In the genomic region with DNA sequence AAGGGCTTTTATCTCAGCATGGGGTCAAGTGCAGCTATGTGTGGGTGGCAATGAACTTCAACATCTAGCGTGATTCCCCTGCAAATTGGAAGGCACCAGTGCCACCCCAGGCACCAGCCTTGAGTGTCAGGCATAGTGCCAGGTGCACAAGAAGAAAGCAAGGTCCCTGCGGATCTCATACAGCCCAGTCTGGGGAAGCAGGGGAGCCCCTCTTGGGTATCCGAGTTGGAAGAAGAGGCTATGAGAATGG, we compare ENCODE assay signal across 8 cellular contexts.
A peak's percentile ranks its signal among the peaks of the same experiment; 100 is the strongest.
DNase-seq lines count a peak whose midpoint lies in the region; ATAC-seq and TF ChIP-seq lines count a peak whose summit lies in the region.

No MANE protein-coding gene starts in this region.

- no peak for TF ChIP-seq EP300 in SK-N-SH (IDR thresholded peaks at IDR 0.05; ENCODE audit: borderline replicate concordance in 1 of 2, low read depth in 1 of 2, low read length in 1 of 2)

- no peak for TF ChIP-seq RAD21 in SK-N-SH (IDR thresholded peaks at IDR 0.05; ENCODE audit: low read length)

- no peaks in the 10 kb centered on the region for H3F3A ChIP-seq in SK-N-SH (replicated peaks; ENCODE audit: insufficient read depth)

- 12% methylated on average over 3 of the region's 3 CpGs for WGBS in SK-N-SH (ENCODE audit: low lambda C conversion rate)

- DNase-seq in SK-N-SH (no peak), kidney epithelial cell (ENCODE audit: low read depth) (no peak), left lobe of liver (ENCODE audit: low spot score) (no peak), NAMALWA (ENCODE audit: low spot score) (no peak)
- DNase-seq in activated naive CD8-positive, alpha-beta T cell treated with anti-CD3 and anti-CD28 coated beads for 36 hours, result no peak

- H3K27me3 ChIP-seq in SK-N-SH (ENCODE audit: insufficient read depth) (no peaks in the 10 kb centered on the region), kidney epithelial cell (ENCODE audit: control insufficient read depth, insufficient read depth, low read length) (peaks cover 10% of the 10 kb centered on the region), subcutaneous abdominal adipose tissue (ENCODE audit: control insufficient read depth in 5 of 5, insufficient read depth in 4 of 5, low read length in 5 of 5) (no peaks in the 10 kb centered on the region)

- H3K4me3 ChIP-seq in SK-N-SH (ENCODE audit: low read depth in 2 of 2, low read length in 1 of 2) (peak overlapping the region; percentile 51 to 72), kidney epithelial cell (ENCODE audit: low read depth, low read length) (peak overlapping the region; percentile 44), subcutaneous abdominal adipose tissue (ENCODE audit: low read depth in 1 of 5, low read length in 5 of 5) (peak overlapping the region; percentile 65 to 82 (median 79))

- H3K4me1 ChIP-seq in SK-N-SH (ENCODE audit: control insufficient read depth in 1 of 2, insufficient read depth in 2 of 2, low read depth in 1 of 2, low read length in 1 of 2), result peaks cover 15 to 41% of the 10 kb centered on the region in 2 experiments; a peak in 3 of 4 replicates
- H3K4me1 ChIP-seq in subcutaneous abdominal adipose tissue (ENCODE audit: control insufficient read depth in 5 of 5, insufficient read depth in 5 of 5, low read length in 5 of 5), result peaks cover 6 to 26% (median 14%) of the 10 kb centered on the region in 5 donors

- CTCF ChIA-PET in SK-N-SH (lab: Yijun Ruan, JAX), result interaction anchor here (0.6 to 5.4 kb wide), 41 partner anchors 9 to 986 kb away, joined by 3 to 67 read pairs (median 4); no protein-coding TSS in a partner anchor

- H3K27ac ChIP-seq in SK-N-SH (ENCODE audit: low read depth in 2 of 2, low read length in 1 of 2) (peak overlapping the region; percentile 71 to 99), subcutaneous abdominal adipose tissue (ENCODE audit: low read depth, low read length) (peak overlapping the region; percentile 67)

- peak overlapping the region; percentile 91 for H3K27ac Mint-ChIP-seq in activated naive CD8-positive, alpha-beta T cell treated with anti-CD3 and anti-CD28 coated beads for 36 hours

- H3K79me2 ChIP-seq in SK-N-SH (ENCODE audit: insufficient read depth), result no peaks in the 10 kb centered on the region

- no peaks in the 10 kb centered on the region for H3K9me3 ChIP-seq in SK-N-SH
- H3K9me3 ChIP-seq in subcutaneous abdominal adipose tissue (ENCODE audit: control insufficient read depth in 5 of 5, low read length in 5 of 5), result peaks cover 0 to 5% (median 4%) of the 10 kb centered on the region in 5 donors

- H3K9me3 Mint-ChIP-seq in activated naive CD8-positive, alpha-beta T cell treated with anti-CD3 and anti-CD28 coated beads for 36 hours, result no peaks in the 10 kb centered on the region

- peak overlapping the region; percentile 78 for H3K9ac ChIP-seq in SK-N-SH
- H3K9ac ChIP-seq in subcutaneous abdominal adipose tissue (ENCODE audit: low read length in 5 of 5), result peak overlapping the region; percentile 63 to 83 (median 80)

- peaks cover 19% of the 10 kb centered on the region for H3K4me1 Mint-ChIP-seq in activated naive CD8-positive, alpha-beta T cell treated with anti-CD3 and anti-CD28 coated beads for 36 hours

- no peaks in the 10 kb centered on the region for H4K20me1 ChIP-seq in SK-N-SH (ENCODE audit: insufficient read depth)

- POLR2A ChIA-PET in SK-N-SH (lab: Yijun Ruan, JAX), result interaction anchor here (0.7 to 1.1 kb wide), 5 partner anchors 10 to 255 kb away, joined by 3 to 6 read pairs (median 3); no protein-coding TSS in a partner anchor

- H3K36me3 Mint-ChIP-seq in activated naive CD8-positive, alpha-beta T cell treated with anti-CD3 and anti-CD28 coated beads for 36 hours, result no peaks in the 10 kb centered on the region

- peak overlapping the region; percentile 96 for H3K4me2 ChIP-seq in SK-N-SH

- peak overlapping the region; percentile 86 for H3K4me3 Mint-ChIP-seq in activated naive CD8-positive, alpha-beta T cell treated with anti-CD3 and anti-CD28 coated beads for 36 hours

- H3K9me2 ChIP-seq in SK-N-SH, result no peaks in the 10 kb centered on the region

- ATAC-seq in SK-N-SH treated with all-trans-retinoic acid at 6 μM for 48 hours (no peak; the same call in 2 of the 3 replicates), left lobe of liver (no peak), GM19395 (IDR thresholded peaks at IDR 0.05; ENCODE audit: unreplicated experiment) (no peak)

- H3K27me3 Mint-ChIP-seq in activated naive CD8-positive, alpha-beta T cell treated with anti-CD3 and anti-CD28 coated beads for 36 hours, result peaks cover 3% of the 10 kb centered on the region

- peak overlapping the region; percentile 77 for H2AFZ ChIP-seq in SK-N-SH (ENCODE audit: low read depth)

- TF ChIP-seq CTCF in SK-N-SH (IDR thresholded peaks at IDR 0.05), result no peak
- no peak for TF ChIP-seq CTCF in kidney epithelial cell (IDR thresholded peaks at IDR 0.05; ENCODE audit: insufficient read depth, low read length, poor library complexity, severe bottlenecking)

- H3K36me3 ChIP-seq in SK-N-SH (replicated peaks in 1 of 2; ENCODE audit: control insufficient read depth in 1 of 2, insufficient read depth in 2 of 2, low read length in 1 of 2) (no peaks in the 10 kb centered on the region), kidney epithelial cell (ENCODE audit: control insufficient read depth, insufficient read depth, low read length) (no peaks in the 10 kb centered on the region), subcutaneous abdominal adipose tissue (ENCODE audit: control insufficient read depth in 5 of 5, insufficient read depth in 5 of 5, low read length in 5 of 5) (no peaks in the 10 kb centered on the region)

TF ChIP-seq in SK-N-SH, 30 proteins besides CTCF, POLR2A, EP300 and RAD21 (continues in another document):
- TF ChIP-seq YY1 (IDR thresholded peaks at IDR 0.05; ENCODE audit: low read depth), result no peak
- TF ChIP-seq MXI1 (IDR thresholded peaks at IDR 0.05; ENCODE audit: low read depth, low read length), result no peak
- TF ChIP-seq JUND (IDR thresholded peaks at IDR 0.05), result no peak
- no peak for TF ChIP-seq IRF3 (IDR thresholded peaks at IDR 0.05; ENCODE audit: low read depth, low read length)
- TF ChIP-seq RFX5 (IDR thresholded peaks at IDR 0.05; ENCODE audit: low read length), result no peak
- TF ChIP-seq, protein P1, sequence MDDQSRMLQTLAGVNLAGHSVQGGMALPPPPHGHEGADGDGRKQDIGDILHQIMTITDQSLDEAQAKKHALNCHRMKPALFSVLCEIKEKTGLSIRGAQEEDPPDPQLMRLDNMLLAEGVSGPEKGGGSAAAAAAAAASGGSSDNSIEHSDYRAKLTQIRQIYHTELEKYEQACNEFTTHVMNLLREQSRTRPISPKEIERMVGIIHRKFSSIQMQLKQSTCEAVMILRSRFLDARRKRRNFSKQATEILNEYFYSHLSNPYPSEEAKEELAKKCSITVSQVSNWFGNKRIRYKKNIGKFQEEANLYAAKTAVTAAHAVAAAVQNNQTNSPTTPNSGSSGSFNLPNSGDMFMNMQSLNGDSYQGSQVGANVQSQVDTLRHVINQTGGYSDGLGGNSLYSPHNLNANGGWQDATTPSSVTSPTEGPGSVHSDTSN (IDR thresholded peaks at IDR 0.05), result no peak

TF ChIP-seq in SK-N-SH treated with all-trans-retinoic acid at 6 μM for 48 hours, 23 proteins besides CTCF, POLR2A, EP300 and RAD21 (continues in another document):
- TF ChIP-seq PPARA (CRISPR knock-in tag; IDR thresholded peaks at IDR 0.05; ENCODE audit: borderline replicate concordance) (no peak), GLIS3 (CRISPR knock-in tag; IDR thresholded peaks at IDR 0.05) (no peak), ESRRG (CRISPR knock-in tag; IDR thresholded peaks at IDR 0.05) (no peak)
- TF ChIP-seq, protein P2, sequence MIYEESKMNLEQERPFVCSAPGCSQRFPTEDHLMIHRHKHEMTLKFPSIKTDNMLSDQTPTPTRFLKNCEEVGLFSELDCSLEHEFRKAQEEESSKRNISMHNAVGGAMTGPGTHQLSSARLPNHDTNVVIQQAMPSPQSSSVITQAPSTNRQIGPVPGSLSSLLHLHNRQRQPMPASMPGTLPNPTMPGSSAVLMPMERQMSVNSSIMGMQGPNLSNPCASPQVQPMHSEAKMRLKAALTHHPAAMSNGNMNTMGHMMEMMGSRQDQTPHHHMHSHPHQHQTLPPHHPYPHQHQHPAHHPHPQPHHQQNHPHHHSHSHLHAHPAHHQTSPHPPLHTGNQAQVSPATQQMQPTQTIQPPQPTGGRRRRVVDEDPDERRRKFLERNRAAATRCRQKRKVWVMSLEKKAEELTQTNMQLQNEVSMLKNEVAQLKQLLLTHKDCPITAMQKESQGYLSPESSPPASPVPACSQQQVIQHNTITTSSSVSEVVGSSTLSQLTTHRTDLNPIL (CRISPR knock-in tag; IDR thresholded peaks at IDR 0.05; ENCODE audit: low read depth), result no peak
- TF ChIP-seq, protein P3, sequence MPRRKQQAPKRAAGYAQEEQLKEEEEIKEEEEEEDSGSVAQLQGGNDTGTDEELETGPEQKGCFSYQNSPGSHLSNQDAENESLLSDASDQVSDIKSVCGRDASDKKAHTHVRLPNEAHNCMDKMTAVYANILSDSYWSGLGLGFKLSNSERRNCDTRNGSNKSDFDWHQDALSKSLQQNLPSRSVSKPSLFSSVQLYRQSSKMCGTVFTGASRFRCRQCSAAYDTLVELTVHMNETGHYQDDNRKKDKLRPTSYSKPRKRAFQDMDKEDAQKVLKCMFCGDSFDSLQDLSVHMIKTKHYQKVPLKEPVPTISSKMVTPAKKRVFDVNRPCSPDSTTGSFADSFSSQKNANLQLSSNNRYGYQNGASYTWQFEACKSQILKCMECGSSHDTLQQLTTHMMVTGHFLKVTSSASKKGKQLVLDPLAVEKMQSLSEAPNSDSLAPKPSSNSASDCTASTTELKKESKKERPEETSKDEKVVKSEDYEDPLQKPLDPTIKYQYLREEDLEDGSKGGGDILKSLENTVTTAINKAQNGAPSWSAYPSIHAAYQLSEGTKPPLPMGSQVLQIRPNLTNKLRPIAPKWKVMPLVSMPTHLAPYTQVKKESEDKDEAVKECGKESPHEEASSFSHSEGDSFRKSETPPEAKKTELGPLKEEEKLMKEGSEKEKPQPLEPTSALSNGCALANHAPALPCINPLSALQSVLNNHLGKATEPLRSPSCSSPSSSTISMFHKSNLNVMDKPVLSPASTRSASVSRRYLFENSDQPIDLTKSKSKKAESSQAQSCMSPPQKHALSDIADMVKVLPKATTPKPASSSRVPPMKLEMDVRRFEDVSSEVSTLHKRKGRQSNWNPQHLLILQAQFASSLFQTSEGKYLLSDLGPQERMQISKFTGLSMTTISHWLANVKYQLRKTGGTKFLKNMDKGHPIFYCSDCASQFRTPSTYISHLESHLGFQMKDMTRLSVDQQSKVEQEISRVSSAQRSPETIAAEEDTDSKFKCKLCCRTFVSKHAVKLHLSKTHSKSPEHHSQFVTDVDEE (CRISPR knock-in tag; IDR thresholded peaks at IDR 0.05), result no peak
